8 cellular contexts compared by ENCODE assay signal in the genomic region with DNA sequence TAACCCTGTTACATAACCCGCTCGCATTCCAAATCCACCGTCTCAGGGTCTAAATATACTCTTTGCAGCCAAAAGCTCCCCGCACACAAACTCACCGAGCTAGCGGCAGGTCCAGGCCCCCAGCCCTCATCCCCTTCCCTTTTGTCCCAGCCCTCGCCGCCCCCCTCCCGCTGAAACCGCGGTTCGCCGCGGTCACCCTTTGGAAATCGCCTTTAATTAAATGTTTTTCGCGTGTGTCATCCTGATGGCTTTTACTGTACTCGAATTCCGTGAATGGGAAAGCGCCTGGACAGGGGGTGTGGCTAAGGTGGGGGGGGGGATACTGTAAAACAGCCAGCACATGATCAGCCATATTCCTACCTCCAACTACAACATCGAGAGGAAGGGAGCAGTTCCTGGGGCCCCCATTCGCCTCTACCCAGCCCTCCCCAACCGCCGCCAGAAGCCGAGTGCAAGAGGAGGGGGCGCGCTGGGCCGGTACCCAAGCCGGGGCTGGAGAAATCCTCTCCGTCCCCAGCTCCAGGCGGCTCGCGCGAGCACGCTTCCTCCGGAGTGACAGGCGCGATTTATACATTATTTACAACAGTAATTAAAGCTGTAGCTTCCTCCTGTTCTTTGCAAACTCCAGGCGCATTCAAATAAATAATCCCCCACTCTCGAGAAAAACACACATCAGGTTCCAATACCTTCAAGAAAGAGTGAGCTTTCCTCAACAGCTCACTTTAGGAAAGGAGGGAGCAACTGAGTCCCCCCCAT. TPM values are rescaled to one million over a fixed set of nuclear protein-coding genes. Genes with fewer than 3 reads are reported as not detected.
DNase-seq lines count a peak whose midpoint lies in the region; ATAC-seq and TF ChIP-seq lines count a peak whose summit lies in the region.

No MANE protein-coding gene starts in this region.

- POLR2A ChIA-PET in activated CD4-positive, alpha-beta T cell treated with anti-CD3 and anti-CD28 coated beads, Interleukin-2, amount 10 ng/mL, durations not matched to agents 7 days and 5 days (lab: Charles Lee): no interaction called here
- POLR2A ChIA-PET in PC-9 (lab: Charles Lee; ENCODE audit: unreplicated experiment): interaction anchor here (0.5 to 0.7 kb wide), 2 partner anchors 304 to 1397 kb away, joined by 3 to 20 read pairs; no protein-coding TSS in a partner anchor

- H4K20me1 ChIP-seq in PC-9 (ENCODE audit: insufficient read depth): no peaks in the 10 kb centered on the region

- no peaks in the 10 kb centered on the region for H3F3A ChIP-seq in PC-9 (ENCODE audit: insufficient read depth, low read depth)

- intact Hi-C loops in PC-9 (cut with micrococcal nuclease; ENCODE audit: unreplicated experiment): no loop called here

- no peaks in the 10 kb centered on the region for H3K9me3 ChIP-seq in PC-9 (ENCODE audit: insufficient read depth, low read depth)

- H2AFZ ChIP-seq in PC-9: peak overlapping the region; percentile 79

- peak overlapping the region; percentile 78 for H3K4me3 ChIP-seq in PC-9
- peak overlapping the region; percentile 61 for H3K4me3 ChIP-seq in epithelial cell of esophagus (ENCODE audit: low read length)

- peak overlapping the region; percentile 88 for H3K4me2 ChIP-seq in PC-9

- 0 out of 2 replicates have a peak, but pooled peaks cover 12% of the 10 kb centered on the region for H3K27me3 ChIP-seq in PC-9 (ENCODE audit: insufficient read depth, low read depth)

- CTCF ChIA-PET in activated CD4-positive, alpha-beta T cell treated with anti-CD3 and anti-CD28 coated beads, Interleukin-2, amount 10 ng/mL, durations not matched to agents 7 days and 5 days (lab: Charles Lee): no interaction called here
- CTCF ChIA-PET in PC-9 (lab: Charles Lee): interaction anchor here (0.6 kb wide), 1 partner anchor 610 kb away, joined by 4 read pairs; no protein-coding TSS in a partner anchor

- DNase-seq in activated CD4-positive, alpha-beta T cell treated with anti-CD3 and anti-CD28 coated beads, Interleukin-2, amount 10 ng/mL, durations not matched to agents 7 days and 5 days: no peak
- DNase-seq in activated CD4-positive, alpha-beta T cell treated with anti-CD3 and anti-CD28 coated beads for 48 hours: no peak
- DNase-seq in PC-9 (peak; percentile 4 to 60), epithelial cell of esophagus (ENCODE audit: low read depth) (peak; percentile 40), mucosa of gallbladder (ENCODE audit: low spot score) (peak; percentile 16)
- DNase-seq in activated effector memory CD4-positive, alpha-beta T cell treated with Interleukin-2 at 50 U/mL for 16 hours: no peak
- DNase-seq in stimulated activated CD4-positive, alpha-beta T cell treated with anti-CD3 and anti-CD28 coated beads, Interleukin-4, amount 100 ng/mL, for 1 hour: no peak

- H3K36me3 ChIP-seq in PC-9 (ENCODE audit: low read depth): no peaks in the 10 kb centered on the region

- peak overlapping the region; percentile 45 for H3K4me3 Mint-ChIP-seq in activated CD4-positive, alpha-beta T cell treated with anti-CD3 and anti-CD28 coated beads, Interleukin-2, amount 10 ng/mL, durations not matched to agents 7 days and 5 days

- H3K9me3 Mint-ChIP-seq in activated CD4-positive, alpha-beta T cell treated with anti-CD3 and anti-CD28 coated beads, Interleukin-2, amount 10 ng/mL, durations not matched to agents 7 days and 5 days: no peaks in the 10 kb centered on the region

- no peak overlapping the region for H3K27ac Mint-ChIP-seq in activated CD4-positive, alpha-beta T cell treated with anti-CD3 and anti-CD28 coated beads, Interleukin-2, amount 10 ng/mL, durations not matched to agents 7 days and 5 days

- ATAC-seq in GM19467 (IDR thresholded peaks at IDR 0.05; ENCODE audit: unreplicated experiment): no peak

- H3K27me3 Mint-ChIP-seq in activated CD4-positive, alpha-beta T cell treated with anti-CD3 and anti-CD28 coated beads, Interleukin-2, amount 10 ng/mL, durations not matched to agents 7 days and 5 days: peaks cover 81% of the 10 kb centered on the region

- peaks cover 4% of the 10 kb centered on the region for H3K4me1 Mint-ChIP-seq in activated CD4-positive, alpha-beta T cell treated with anti-CD3 and anti-CD28 coated beads, Interleukin-2, amount 10 ng/mL, durations not matched to agents 7 days and 5 days

- no peak for TF ChIP-seq CTCF in PC-9 (conservative IDR thresholded peaks at IDR 0.05)
- TF ChIP-seq CTCF in epithelial cell of esophagus (IDR thresholded peaks at IDR 0.05; ENCODE audit: insufficient read depth, low read depth, low read length, missing control alignments): no peak

- no peak overlapping the region for H3K27ac ChIP-seq in PC-9

- no peaks in the 10 kb centered on the region for H3K79me2 ChIP-seq in PC-9 (ENCODE audit: low read depth)

- BruUV-seq in PC-9 (replicated peaks; lab: Mats Ljungman, UMichigan): no TSS peak

- no peaks in the 10 kb centered on the region for H3K9me2 ChIP-seq in PC-9 (ENCODE audit: insufficient read depth)

- no peaks in the 10 kb centered on the region for H3K36me3 Mint-ChIP-seq in activated CD4-positive, alpha-beta T cell treated with anti-CD3 and anti-CD28 coated beads, Interleukin-2, amount 10 ng/mL, durations not matched to agents 7 days and 5 days (ENCODE audit: low read depth)

- H3K4me1 ChIP-seq in PC-9 (replicated peaks; ENCODE audit: insufficient read depth): no peaks in the 10 kb centered on the region

RNA-seq across cellular contexts. Expression of a gene that starts 1.7 kb away (rescaled TPM):
- total RNA-seq in activated CD4-positive, alpha-beta T cell treated with anti-CD3 and anti-CD28 coated beads, Interleukin-2, amount 10 ng/mL, durations not matched to agents 7 days and 5 days: 10 to 100 TPM; 31.7 to 42.6 TPM
- total RNA-seq in PC-9 (2021) (0.48 and 0.63 TPM in 2 replicates), mucosa of gallbladder (33.0 TPM)

Comparison
In these comparisons a context has a peak if more than half of its experiments do, and no peak if none do; other contexts are left out.
1. DNase-seq: peak in PC-9 (2 of 2), epithelial cell of esophagus (single experiment) and mucosa of gallbladder (single experiment); none in activated CD4-positive, alpha-beta T cell treated with anti-CD3 and anti-CD28 coated beads, Interleukin-2, amount 10 ng/mL, durations not matched to agents 7 days and 5 days (single experiment), activated CD4-positive, alpha-beta T cell treated with anti-CD3 and anti-CD28 coated beads for 48 hours (single experiment), activated effector memory CD4-positive, alpha-beta T cell treated with Interleukin-2 at 50 U/mL for 16 hours (single experiment) and stimulated activated CD4-positive, alpha-beta T cell treated with anti-CD3 and anti-CD28 coated beads, Interleukin-4, amount 100 ng/mL, for 1 hour (single experiment).
2. RNA of a gene that starts 1.7 kb away (total RNA-seq): 31.7 to 42.6 TPM in activated CD4-positive, alpha-beta T cell treated with anti-CD3 and anti-CD28 coated beads, Interleukin-2, amount 10 ng/mL, durations not matched to agents 7 days and 5 days and 33.0 TPM in mucosa of gallbladder (single experiment); 0.48 to 0.63 TPM in PC-9; every median in the first group is over 10 times any median in the second.